Comparison of ENCODE assay signal across 24 cellular contexts in genomic region chr20:49420292-49420691, GRCh38.
DNase-seq lines count a peak whose midpoint lies in the region; TF ChIP-seq lines count a peak whose summit lies in the region.
"Had no signal": no experiment of that assay in that cellular context is flagged by ENCODE, and none has a peak within 500 bp of the region (broad histone marks: within the 10 kb centered on the region; RNA-seq: fewer than 3 reads in every experiment).

No MANE protein-coding gene starts in this region.

- H3K4me1 ChIP-seq in Caco-2 (peaks cover 10% of the 10 kb centered on the region), esophagus muscularis mucosa (peaks cover 51 to 96% (median 94%) of the 10 kb centered on the region in 4 donors), rectal smooth muscle tissue (ENCODE audit: control insufficient read depth, insufficient read depth, low read length) (peaks cover 56% of the 10 kb centered on the region), endodermal cell (ENCODE audit: control insufficient read depth, insufficient read depth, low read length) (peaks cover 10% of the 10 kb centered on the region)
- H3K4me1 ChIP-seq: neural progenitor cell had no signal

- no peak overlapping the region for H3K4me3 ChIP-seq in Caco-2 (ENCODE audit: low read depth, low read length)
- no peak overlapping the region for H3K4me3 ChIP-seq in esophagus muscularis mucosa
- H3K4me3 ChIP-seq in rectal smooth muscle tissue (ENCODE audit: low read length), result no peak overlapping the region
- H3K4me3 ChIP-seq in endodermal cell (ENCODE audit: low read length), result no peak overlapping the region
- H3K4me3 ChIP-seq: neural progenitor cell, SJSA1, skin epidermis had no signal

- no peaks in the 10 kb centered on the region for H3K9me3 Mint-ChIP-seq in Caco-2 (ENCODE audit: unreplicated experiment)
- no peaks in the 10 kb centered on the region for H3K9me3 Mint-ChIP-seq in endodermal cell
- H3K9me3 Mint-ChIP-seq in Calu3 (ENCODE audit: low read depth, unreplicated experiment), result no peaks in the 10 kb centered on the region
- H3K9me3 Mint-ChIP-seq: dendritic cell treated with granulocyte-macrophage colony-stimulating factor and Interleukin-4, amounts not matched to agents 40 ng/mL and 50 ng/mL, for 4 days; immature natural killer cell; neural progenitor cell had no signal

- H3K36me3 Mint-ChIP-seq in Caco-2 (ENCODE audit: insufficient read depth, unreplicated experiment) (no peaks in the 10 kb centered on the region), endodermal cell (ENCODE audit: low read depth) (no peaks in the 10 kb centered on the region), Calu3 (ENCODE audit: insufficient read depth, unreplicated experiment) (no peaks in the 10 kb centered on the region)
- H3K36me3 Mint-ChIP-seq: immature natural killer cell, neural progenitor cell had no signal

- H3K27me3 ChIP-seq in Caco-2 (replicated peaks; ENCODE audit: control insufficient read depth, insufficient read depth, low read length) (no peaks in the 10 kb centered on the region), esophagus muscularis mucosa (no peaks in the 10 kb centered on the region), rectal smooth muscle tissue (ENCODE audit: control insufficient read depth, insufficient read depth, low read length) (no peaks in the 10 kb centered on the region), endodermal cell (ENCODE audit: control insufficient read depth, insufficient read depth, low read length, poor library complexity, severe bottlenecking) (no peaks in the 10 kb centered on the region)
- H3K27me3 ChIP-seq: neural progenitor cell, SJSA1 had no signal

- H3K36me3 ChIP-seq in Caco-2 (ENCODE audit: control insufficient read depth, insufficient read depth, low read length) (no peaks in the 10 kb centered on the region), esophagus muscularis mucosa (no peaks in the 10 kb centered on the region), rectal smooth muscle tissue (ENCODE audit: control insufficient read depth, insufficient read depth, low read length) (no peaks in the 10 kb centered on the region), endodermal cell (ENCODE audit: control insufficient read depth, insufficient read depth, low read length) (no peaks in the 10 kb centered on the region)
- H3K36me3 ChIP-seq: brain microvascular endothelial cell, neural progenitor cell, SJSA1 had no signal

- DNase-seq in Caco-2 (no peak), astrocyte of the hippocampus (ENCODE audit: low read depth, low spot score) (peak; percentile 20), esophagus muscularis mucosa (ENCODE audit: extremely low spot score) (no peak), SIG-M5 treated with dmso at 0.1 percent for 504 hours (lab: John Stamatoyannopoulos, UW; ENCODE audit: unreplicated experiment) (no peak), activated T-cell treated with anti-CD3 and anti-CD28 coated beads for 4 hours (no peak), endodermal cell (no peak), Calu3 (no peak)
- DNase-seq: activated gamma-delta T cell; activated T-cell treated with anti-CD3 and anti-CD28 coated beads, Interleukin-2, amount 50 U/mL, for 1 hour; brain microvascular endothelial cell; DMS79; GF-D8; immature natural killer cell; NCI-H2107; NCI-H446; NK-92 treated with Interleukin-12 subunit alpha and Interleukin-12 subunit beta, amount 100 ng/mL, for 24 hours; stimulated activated CD4-positive, alpha-beta T cell treated with anti-CD3 and anti-CD28 coated beads, Interleukin-2, amount 100 ng/mL, for 24 hours; T-helper 1 cell had no signal

- CTCF ChIA-PET in Caco-2 (lab: Charles Lee), result no interaction called here
- CTCF ChIA-PET in Calu3 (lab: Charles Lee), result no interaction called here

- H3K9ac ChIP-seq in rectal smooth muscle tissue (ENCODE audit: low read length) (no peak overlapping the region), endodermal cell (ENCODE audit: extremely low read depth, low read length, poor library complexity, severe bottlenecking) (no peak overlapping the region)
- H3K9ac ChIP-seq: neural progenitor cell had no signal

- H3K27ac ChIP-seq in esophagus muscularis mucosa (replicated peaks in 1 of 4) (peak overlapping the region; percentile 79 to 91 (median 82)), rectal smooth muscle tissue (ENCODE audit: low read depth, low read length) (peak overlapping the region; percentile 82), endodermal cell (ENCODE audit: low read depth, low read length) (no peak overlapping the region)
- H3K27ac ChIP-seq: brain microvascular endothelial cell, neural progenitor cell, SJSA1, skin epidermis had no signal

- H3K27me3 Mint-ChIP-seq in Caco-2 (ENCODE audit: insufficient read depth, unreplicated experiment), result no peaks in the 10 kb centered on the region
- no peaks in the 10 kb centered on the region for H3K27me3 Mint-ChIP-seq in endodermal cell (ENCODE audit: insufficient read depth)
- peaks cover 99% of the 10 kb centered on the region for H3K27me3 Mint-ChIP-seq in Calu3 (ENCODE audit: unreplicated experiment)

- H3K27ac Mint-ChIP-seq in Caco-2 (ENCODE audit: unreplicated experiment) (peak overlapping the region; percentile 5), endodermal cell (no peak overlapping the region), Calu3 (ENCODE audit: unreplicated experiment) (no peak overlapping the region)
- H3K27ac Mint-ChIP-seq: B cell; dendritic cell treated with granulocyte-macrophage colony-stimulating factor and Interleukin-4, amounts not matched to agents 40 ng/mL and 50 ng/mL, for 4 days; immature natural killer cell; neural progenitor cell had no signal

- TF ChIP-seq EP300 in esophagus muscularis mucosa (IDR thresholded peaks at IDR 0.05), result peak; percentile 87

- POLR2A ChIA-PET in Caco-2 (lab: Charles Lee), result no interaction called here

- H3K4me3 Mint-ChIP-seq in Caco-2 (ENCODE audit: unreplicated experiment) (no peak overlapping the region), endodermal cell (no peak overlapping the region), Calu3 (ENCODE audit: low read depth, unreplicated experiment) (no peak overlapping the region)
- H3K4me3 Mint-ChIP-seq: B cell; dendritic cell treated with granulocyte-macrophage colony-stimulating factor and Interleukin-4, amounts not matched to agents 40 ng/mL and 50 ng/mL, for 4 days; immature natural killer cell; neural progenitor cell had no signal

- BruUV-seq in Caco-2 (replicated peaks; lab: Mats Ljungman, UMichigan), result no TSS peak
- BruUV-seq in Calu3 (replicated peaks; lab: Mats Ljungman, UMichigan), result no TSS peak

- TF ChIP-seq CTCF in Caco-2 (IDR thresholded peaks at IDR 0.05; ENCODE audit: insufficient read depth in 1 of 2, low read depth in 1 of 2, low read length in 1 of 2, severe bottlenecking in 1 of 2, unreplicated experiment in 1 of 2), result no peak
- TF ChIP-seq CTCF in esophagus muscularis mucosa (IDR thresholded peaks at IDR 0.05), result no peak
- no peak for TF ChIP-seq CTCF in endodermal cell (conservative IDR thresholded peaks at IDR 0.05)
- no peak for TF ChIP-seq CTCF in Calu3 (IDR thresholded peaks at IDR 0.05; ENCODE audit: unreplicated experiment)

- no peak for TF ChIP-seq POLR2A in esophagus muscularis mucosa (IDR thresholded peaks at IDR 0.05; ENCODE audit: low read depth)

- H3K9me3 ChIP-seq in Caco-2, result no peaks in the 10 kb centered on the region
- H3K9me3 ChIP-seq in esophagus muscularis mucosa, result no peaks in the 10 kb centered on the region
- H3K9me3 ChIP-seq in endodermal cell (ENCODE audit: control insufficient read depth, low read length), result no peaks in the 10 kb centered on the region
- H3K9me3 ChIP-seq: SJSA1 had no signal

- 67% methylated on average over 1 of the region's 1 CpG for WGBS in esophagus muscularis mucosa
- 90 to 100% methylated on average over 1 of the region's 1 CpG for WGBS in endodermal cell (ENCODE audit: insufficient coverage in 1 of 2, insufficient read length in 1 of 2), 2 experiments

- H3K4me1 Mint-ChIP-seq in Caco-2 (ENCODE audit: low read depth, unreplicated experiment) (peaks cover 20% of the 10 kb centered on the region), endodermal cell (peaks cover 10% of the 10 kb centered on the region), Calu3 (ENCODE audit: low read depth, unreplicated experiment) (no peaks in the 10 kb centered on the region)
- H3K4me1 Mint-ChIP-seq: B cell, immature natural killer cell had no signal

- intact Hi-C loops in Caco-2 (cut with micrococcal nuclease; ENCODE audit: unreplicated experiment) (no loop called here), esophagus muscularis mucosa (cut with DNase I) (no loop called here), Calu3 (cut with micrococcal nuclease; ENCODE audit: unreplicated experiment) (no loop called here)
